ENCODE assay signal across 9 cellular contexts in genomic region chr19:38251564-38252051, GRCh38. TPM values are rescaled to one million over a fixed set of nuclear protein-coding genes. Genes with fewer than 3 reads are reported as not detected.
DNase-seq lines count a peak whose midpoint lies in the region; ATAC-seq and TF ChIP-seq lines count a peak whose summit lies in the region.
"Had no signal": no experiment of that assay in that cellular context is flagged by ENCODE, and none has a peak within 500 bp of the region (broad histone marks: within the 10 kb centered on the region; RNA-seq: fewer than 3 reads in every experiment).

No MANE protein-coding gene starts in this region.

- H3K9me3 Mint-ChIP-seq in IgD-negative memory B cell = no peaks in the 10 kb centered on the region
- peaks cover 0 to 4% of the 10 kb centered on the region in 2 donors for H3K9me3 Mint-ChIP-seq in stimulated activated naive B cell treated with anti-CD40 and anti-IgM and Interleukin-4, amounts not matched to agents 10 μg/mL and 1 μg/mL and 100 μg/mL, for 72 hours
- H3K9me3 Mint-ChIP-seq in activated CD8-positive, alpha-beta memory T cell treated with anti-CD3 and anti-CD28 coated beads, Interleukin-2, amount 10 ng/mL, durations not matched to agents 7 days and 5 days (ENCODE audit: low read depth) = no peaks in the 10 kb centered on the region
- no peaks in the 10 kb centered on the region for H3K9me3 Mint-ChIP-seq in CD4-positive, alpha-beta T cell

- CTCF ChIA-PET in activated CD8-positive, alpha-beta memory T cell treated with anti-CD3 and anti-CD28 coated beads, Interleukin-2, amount 10 ng/mL, durations not matched to agents 7 days and 5 days (lab: Charles Lee) = interaction anchor here (1.0 to 1.3 kb wide), 3 partner anchors 8 to 83 kb away, joined by 3 to 4 read pairs (median 4); no protein-coding TSS in a partner anchor
- CTCF ChIA-PET in CD4-positive, alpha-beta T cell (lab: Charles Lee) = interaction anchor here (1.3 kb wide), 1 partner anchor 349 kb away, joined by 3 read pairs; no protein-coding TSS in a partner anchor

- POLR2A ChIA-PET in CD4-positive, alpha-beta T cell (lab: Charles Lee) = no interaction called here

- peak in 3 of 4 donors; percentile 22 to 52 (median 51) for ATAC-seq in right lobe of liver
- no peak for ATAC-seq in stimulated activated naive B cell treated with anti-CD40 and anti-IgM and Interleukin-4, amounts not matched to agents 10 μg/mL and 1 μg/mL and 100 μg/mL, for 72 hours (replicated peaks)
- no peak for ATAC-seq in activated CD8-positive, alpha-beta memory T cell treated with anti-CD3 and anti-CD28 coated beads, Interleukin-2, amount 10 ng/mL, durations not matched to agents 7 days and 5 days
- no peak for ATAC-seq in CD4-positive, alpha-beta T cell (ENCODE audit: poor library complexity)

- peak overlapping the region; percentile 68 for H3K27ac ChIP-seq in colonic mucosa
- H3K27ac ChIP-seq in right lobe of liver = peak overlapping the region in 2 of 3 donors; percentile 53 to 60
- H3K27ac ChIP-seq in CD4-positive, alpha-beta T cell (ENCODE audit: low read depth, low read length) = no peak overlapping the region

- WGBS in right lobe of liver (ENCODE audit: insufficient coverage, low coverage, low lambda C conversion rate, missing lambda C conversion rate) = 39% methylated on average over 9 of the region's 10 CpGs

- TF ChIP-seq CTCF in colonic mucosa (IDR thresholded peaks at IDR 0.05) = no peak
- no peak for TF ChIP-seq CTCF in right lobe of liver (IDR thresholded peaks at IDR 0.05)
- TF ChIP-seq CTCF in CD4-positive, alpha-beta T cell (IDR thresholded peaks at IDR 0.05) = no peak

- DNase-seq in colonic mucosa (no peak), right lobe of liver (peak in 1 of 3 donors; percentile 53), middle frontal gyrus (ENCODE audit: extremely low spot score, low spot score) (no peak), NCI-H2081 treated with DMSO at 0.1 percent for 48 hours (lab: John Stamatoyannopoulos, UW) (no peak)
- DNase-seq in stimulated activated naive B cell treated with anti-CD40 and anti-IgM and Interleukin-4, amounts not matched to agents 10 μg/mL and 1 μg/mL and 100 μg/mL, for 72 hours = no peak
- DNase-seq in activated CD8-positive, alpha-beta memory T cell treated with anti-CD3 and anti-CD28 coated beads, Interleukin-2, amount 10 ng/mL, durations not matched to agents 7 days and 5 days = no peak
- no peak for DNase-seq in CD4-positive, alpha-beta T cell
- DNase-seq: activated effector memory CD4-positive, alpha-beta T cell treated with anti-CD3 and anti-CD28 coated beads, Interleukin-2, amount 50 U/mL, for 16 hours had no signal

- peaks cover 4% of the 10 kb centered on the region for H3K36me3 Mint-ChIP-seq in IgD-negative memory B cell
- H3K36me3 Mint-ChIP-seq in stimulated activated naive B cell treated with anti-CD40 and anti-IgM and Interleukin-4, amounts not matched to agents 10 μg/mL and 1 μg/mL and 100 μg/mL, for 72 hours = peaks cover 56 to 71% of the 10 kb centered on the region in 2 donors
- no peaks in the 10 kb centered on the region for H3K36me3 Mint-ChIP-seq in activated CD8-positive, alpha-beta memory T cell treated with anti-CD3 and anti-CD28 coated beads, Interleukin-2, amount 10 ng/mL, durations not matched to agents 7 days and 5 days
- no peaks in the 10 kb centered on the region for H3K36me3 Mint-ChIP-seq in CD4-positive, alpha-beta T cell (ENCODE audit: low read depth)

- H3K9ac ChIP-seq in colonic mucosa (ENCODE audit: low read depth in 2 of 2, low read length in 2 of 2) = peak overlapping the region; percentile 19 to 33

- H3K27me3 ChIP-seq in colonic mucosa (peaks cover 11% of the 10 kb centered on the region), right lobe of liver (no peaks in the 10 kb centered on the region)
- H3K27me3 ChIP-seq in CD4-positive, alpha-beta T cell (ENCODE audit: control insufficient read depth, insufficient read depth, low read length) = peaks cover 9% of the 10 kb centered on the region

- H3K27me3 Mint-ChIP-seq in IgD-negative memory B cell = peaks cover 17% of the 10 kb centered on the region
- no peaks in the 10 kb centered on the region for H3K27me3 Mint-ChIP-seq in stimulated activated naive B cell treated with anti-CD40 and anti-IgM and Interleukin-4, amounts not matched to agents 10 μg/mL and 1 μg/mL and 100 μg/mL, for 72 hours
- peaks cover 12% of the 10 kb centered on the region for H3K27me3 Mint-ChIP-seq in activated CD8-positive, alpha-beta memory T cell treated with anti-CD3 and anti-CD28 coated beads, Interleukin-2, amount 10 ng/mL, durations not matched to agents 7 days and 5 days
- peaks cover 16% of the 10 kb centered on the region for H3K27me3 Mint-ChIP-seq in CD4-positive, alpha-beta T cell

- peak overlapping the region in 2 of 3 donors; percentile 78 to 92 for H3K27ac Mint-ChIP-seq in IgD-negative memory B cell
- peak overlapping the region; percentile 62 for H3K27ac Mint-ChIP-seq in stimulated activated naive B cell treated with anti-CD40 and anti-IgM and Interleukin-4, amounts not matched to agents 10 μg/mL and 1 μg/mL and 100 μg/mL, for 72 hours
- no peak overlapping the region for H3K27ac Mint-ChIP-seq in activated CD8-positive, alpha-beta memory T cell treated with anti-CD3 and anti-CD28 coated beads, Interleukin-2, amount 10 ng/mL, durations not matched to agents 7 days and 5 days
- H3K27ac Mint-ChIP-seq in CD4-positive, alpha-beta T cell = no peak overlapping the region

- no peaks in the 10 kb centered on the region for H3K36me3 ChIP-seq in colonic mucosa
- no peaks in the 10 kb centered on the region for H3K36me3 ChIP-seq in right lobe of liver

- H3K9me3 ChIP-seq in colonic mucosa (no peaks in the 10 kb centered on the region), right lobe of liver (no peaks in the 10 kb centered on the region)
- H3K9me3 ChIP-seq in CD4-positive, alpha-beta T cell (ENCODE audit: control insufficient read depth, low read length) = no peaks in the 10 kb centered on the region

- H3K4me3 ChIP-seq in colonic mucosa = no peak overlapping the region
- no peak overlapping the region for H3K4me3 ChIP-seq in right lobe of liver

- peak; percentile 17 for TF ChIP-seq POLR2A in right lobe of liver (IDR thresholded peaks at IDR 0.05)

- peak overlapping the region; percentile 57 to 89 (median 86) for H3K4me3 Mint-ChIP-seq in IgD-negative memory B cell
- H3K4me3 Mint-ChIP-seq in stimulated activated naive B cell treated with anti-CD40 and anti-IgM and Interleukin-4, amounts not matched to agents 10 μg/mL and 1 μg/mL and 100 μg/mL, for 72 hours = peak overlapping the region; percentile 94 to 95
- H3K4me3 Mint-ChIP-seq in activated CD8-positive, alpha-beta memory T cell treated with anti-CD3 and anti-CD28 coated beads, Interleukin-2, amount 10 ng/mL, durations not matched to agents 7 days and 5 days = no peak overlapping the region
- H3K4me3 Mint-ChIP-seq in CD4-positive, alpha-beta T cell = no peak overlapping the region

- peaks cover 5% of the 10 kb centered on the region for H3K4me1 ChIP-seq in colonic mucosa
- peaks cover 0 to 10% (median 0%) of the 10 kb centered on the region in 4 donors for H3K4me1 ChIP-seq in right lobe of liver

- H3K4me1 Mint-ChIP-seq in IgD-negative memory B cell = peaks cover 23 to 35% (median 31%) of the 10 kb centered on the region in 3 donors
- H3K4me1 Mint-ChIP-seq in stimulated activated naive B cell treated with anti-CD40 and anti-IgM and Interleukin-4, amounts not matched to agents 10 μg/mL and 1 μg/mL and 100 μg/mL, for 72 hours = peaks cover 39 to 79% of the 10 kb centered on the region in 2 donors
- H3K4me1 Mint-ChIP-seq in activated CD8-positive, alpha-beta memory T cell treated with anti-CD3 and anti-CD28 coated beads, Interleukin-2, amount 10 ng/mL, durations not matched to agents 7 days and 5 days = peaks cover 5% of the 10 kb centered on the region
- H3K4me1 Mint-ChIP-seq in CD4-positive, alpha-beta T cell (ENCODE audit: low read depth) = no peaks in the 10 kb centered on the region

- intact Hi-C loops in colonic mucosa (cut with DNase I) (no loop called here), right lobe of liver (cut with DNase I) (loop anchor here in 1 of 2 donors (5.0 kb wide), 1 partner anchor 76 kb away; no protein-coding TSS in a partner anchor)
- intact Hi-C loops in CD4-positive, alpha-beta T cell (cut with DNase I, micrococcal nuclease) = no loop called here

RNA-seq across cellular contexts. Expression of gene PPP1R14A, which starts 4.6 kb away (rescaled TPM):
- polyA plus RNA-seq in IgD-negative memory B cell = 79.1 TPM
- total RNA-seq in colonic mucosa = 10 to 100 TPM; 11.0 to 27.8 TPM
- total RNA-seq in right lobe of liver = 1 to 10 TPM; 2.7 to 8.7 (median 6.7) TPM
- not detected for total RNA-seq in activated CD8-positive, alpha-beta memory T cell treated with anti-CD3 and anti-CD28 coated beads, Interleukin-2, amount 10 ng/mL, durations not matched to agents 7 days and 5 days
- not detected for total RNA-seq in CD4-positive, alpha-beta T cell

RNA-seq across cellular contexts. Expression of gene SPINT2, which starts 12.8 kb away (rescaled TPM):
- polyA plus RNA-seq in IgD-negative memory B cell = 167 TPM
- 100 to 1,000 TPM; 790 to 935 TPM for total RNA-seq in colonic mucosa
- total RNA-seq in right lobe of liver = 10 to 100 TPM in 1 of 6 experiments, 1 to 10 TPM in 5; 3.5 to 19.1 (median 6.2) TPM
- total RNA-seq in activated CD8-positive, alpha-beta memory T cell treated with anti-CD3 and anti-CD28 coated beads, Interleukin-2, amount 10 ng/mL, durations not matched to agents 7 days and 5 days = 10 to 100 TPM in 1 of 2 experiments, 1 to 10 TPM in 1; 9.3 to 15.6 TPM
- total RNA-seq in CD4-positive, alpha-beta T cell = 10 to 100 TPM; 25.4 to 26.5 TPM

RNA-seq across cellular contexts. Expression of gene DPF1, which starts 27.6 kb away (rescaled TPM):
- polyA plus RNA-seq in IgD-negative memory B cell = 0.24 TPM
- total RNA-seq in colonic mucosa = not detected
- not detected for total RNA-seq in right lobe of liver
- total RNA-seq in activated CD8-positive, alpha-beta memory T cell treated with anti-CD3 and anti-CD28 coated beads, Interleukin-2, amount 10 ng/mL, durations not matched to agents 7 days and 5 days = under 1 TPM in 1 of 2 experiments, not detected in 1; 0.47 TPM
- not detected for total RNA-seq in CD4-positive, alpha-beta T cell

RNA-seq across cellular contexts. Expression of gene C19orf33, which starts 52.4 kb away (rescaled TPM):
- polyA plus RNA-seq in IgD-negative memory B cell = 0.83 TPM
- total RNA-seq in colonic mucosa (100 to 1,000 TPM; 111 to 159 TPM), right lobe of liver (1 to 10 TPM in 1 of 6 experiments, not detected in 5; 1.8 TPM)
- not detected for total RNA-seq in activated CD8-positive, alpha-beta memory T cell treated with anti-CD3 and anti-CD28 coated beads, Interleukin-2, amount 10 ng/mL, durations not matched to agents 7 days and 5 days
- not detected for total RNA-seq in CD4-positive, alpha-beta T cell

Comparison
In these comparisons a context has a peak if more than half of its experiments do, and no peak if none do; other contexts are left out.
1. H3K27ac Mint-ChIP-seq: peak in IgD-negative memory B cell (2 of 3) and stimulated activated naive B cell treated with anti-CD40 and anti-IgM and Interleukin-4, amounts not matched to agents 10 μg/mL and 1 μg/mL and 100 μg/mL, for 72 hours (single experiment); none in activated CD8-positive, alpha-beta memory T cell treated with anti-CD3 and anti-CD28 coated beads, Interleukin-2, amount 10 ng/mL, durations not matched to agents 7 days and 5 days (single experiment) and CD4-positive, alpha-beta T cell (single experiment).
2. H3K4me3 Mint-ChIP-seq: peak in IgD-negative memory B cell (4 of 4) and stimulated activated naive B cell treated with anti-CD40 and anti-IgM and Interleukin-4, amounts not matched to agents 10 μg/mL and 1 μg/mL and 100 μg/mL, for 72 hours (2 of 2); none in activated CD8-positive, alpha-beta memory T cell treated with anti-CD3 and anti-CD28 coated beads, Interleukin-2, amount 10 ng/mL, durations not matched to agents 7 days and 5 days (single experiment) and CD4-positive, alpha-beta T cell (single experiment).
3. ATAC-seq: peak in right lobe of liver (3 of 4); none in stimulated activated naive B cell treated with anti-CD40 and anti-IgM and Interleukin-4, amounts not matched to agents 10 μg/mL and 1 μg/mL and 100 μg/mL, for 72 hours (0 of 2), activated CD8-positive, alpha-beta memory T cell treated with anti-CD3 and anti-CD28 coated beads, Interleukin-2, amount 10 ng/mL, durations not matched to agents 7 days and 5 days (single experiment) and CD4-positive, alpha-beta T cell (single experiment).
4. RNA of gene SPINT2, which starts 12.8 kb away (total RNA-seq): 790 to 935 TPM in colonic mucosa; 25.4 to 26.5 TPM in CD4-positive, alpha-beta T cell, 9.3 to 15.6 TPM in activated CD8-positive, alpha-beta memory T cell treated with anti-CD3 and anti-CD28 coated beads, Interleukin-2, amount 10 ng/mL, durations not matched to agents 7 days and 5 days and 3.5 to 19.1 TPM in right lobe of liver; every median in the first group is over 10 times any median in the second.